ENCODE assay signal across 22 cellular contexts in the genomic region with DNA sequence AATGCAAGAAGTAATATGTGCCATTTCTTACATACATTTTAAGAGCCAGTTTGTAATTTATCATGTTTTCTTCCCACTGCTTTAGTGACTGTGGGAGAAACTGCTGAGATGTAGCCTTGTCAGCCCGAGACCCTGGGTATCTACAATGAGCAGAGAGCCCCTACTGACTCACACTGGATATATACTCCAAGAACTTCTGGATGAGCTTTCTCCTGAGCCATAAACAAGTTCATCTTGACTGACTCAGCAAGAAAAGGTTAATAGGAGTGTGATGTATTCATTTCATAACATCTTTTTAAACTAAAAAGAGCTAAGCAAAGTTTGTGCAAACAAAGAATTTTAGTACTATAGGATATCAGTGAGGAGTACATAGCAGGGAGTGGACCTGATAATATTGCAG.
"Had no signal": no experiment of that assay in that cellular context is flagged by ENCODE, and none has a peak within 500 bp of the region (broad histone marks: within the 10 kb centered on the region; RNA-seq: fewer than 3 reads in every experiment).

No MANE protein-coding gene starts in this region.

- H3K27ac ChIP-seq: breast epithelium, SJSA1 had no signal

- H3K27me3 ChIP-seq: breast epithelium, MG63, SJSA1 had no signal

- H3K36me3 ChIP-seq: MG63 had no signal

- ATAC-seq: activated CD4-positive, CD25-positive, alpha-beta regulatory T cell treated with anti-CD3 and anti-CD28 coated beads, Interleukin-2, amount 50 U/mL, for 24 hours; activated CD8-positive, alpha-beta T cell treated with anti-CD3 and anti-CD28 coated beads, Interleukin-2, amount 10 ng/mL, durations not matched to agents 7 days and 5 days; activated naive CD4-positive, alpha-beta T cell treated with anti-CD3 and anti-CD28 coated beads, Interleukin-2, amount 50 U/mL, for 72 hours; activated naive CD8-positive, alpha-beta T cell treated with anti-CD3 and anti-CD28 coated beads, Interleukin-2, amount 50 U/mL, for 24 hours had no signal

- H3K4me3 ChIP-seq: breast epithelium, MG63, SJSA1 had no signal

- H3K4me1 ChIP-seq: breast epithelium had no signal

- DNase-seq: activated CD4-positive, alpha-beta T cell treated with anti-CD3 and anti-CD28 coated beads for 48 hours; activated CD4-positive, alpha-beta T cell treated with anti-CD3 and anti-CD28 coated beads, Interleukin-2, amount 50 U/mL, for 4 hours; activated CD8-positive, alpha-beta memory T cell treated with anti-CD3 and anti-CD28 coated beads, Interleukin-2, amount 50 U/mL, for 48 hours; activated CD8-positive, alpha-beta T cell treated with anti-CD3 and anti-CD28 coated beads, Interleukin-2, amount 10 ng/mL, durations not matched to agents 7 days and 5 days; activated effector memory CD4-positive, alpha-beta T cell treated with anti-CD3 and anti-CD28 coated beads, Interleukin-2, amount 50 U/mL, for 16 hours; activated naive CD4-positive, alpha-beta T cell treated with Interleukin-2 at 50 U/mL for 16 hours; activated naive CD8-positive, alpha-beta T cell treated with anti-CD3 and anti-CD28 coated beads, Interleukin-2, amount 50 U/mL, for 24 hours; activated T-cell treated with anti-CD3 and anti-CD28 coated beads, Interleukin-2, amount 50 U/mL, for 1 hour; amygdala; central memory CD4-positive, alpha-beta T cell; MG63; NCI-H1105; NCI-H1436 treated with DMSO at 0.1 percent for 48 hours; NCI-H187 treated with DMSO at 0.1 percent for 48 hours; NCI-H2081 treated with DMSO at 0.1 percent for 48 hours; NCI-H446; NCI-H524; SHP77 had no signal

- H3K9me3 ChIP-seq: breast epithelium, MG63, SJSA1 had no signal
